1 cellular context compared by ENCODE assay signal in the genomic region with DNA sequence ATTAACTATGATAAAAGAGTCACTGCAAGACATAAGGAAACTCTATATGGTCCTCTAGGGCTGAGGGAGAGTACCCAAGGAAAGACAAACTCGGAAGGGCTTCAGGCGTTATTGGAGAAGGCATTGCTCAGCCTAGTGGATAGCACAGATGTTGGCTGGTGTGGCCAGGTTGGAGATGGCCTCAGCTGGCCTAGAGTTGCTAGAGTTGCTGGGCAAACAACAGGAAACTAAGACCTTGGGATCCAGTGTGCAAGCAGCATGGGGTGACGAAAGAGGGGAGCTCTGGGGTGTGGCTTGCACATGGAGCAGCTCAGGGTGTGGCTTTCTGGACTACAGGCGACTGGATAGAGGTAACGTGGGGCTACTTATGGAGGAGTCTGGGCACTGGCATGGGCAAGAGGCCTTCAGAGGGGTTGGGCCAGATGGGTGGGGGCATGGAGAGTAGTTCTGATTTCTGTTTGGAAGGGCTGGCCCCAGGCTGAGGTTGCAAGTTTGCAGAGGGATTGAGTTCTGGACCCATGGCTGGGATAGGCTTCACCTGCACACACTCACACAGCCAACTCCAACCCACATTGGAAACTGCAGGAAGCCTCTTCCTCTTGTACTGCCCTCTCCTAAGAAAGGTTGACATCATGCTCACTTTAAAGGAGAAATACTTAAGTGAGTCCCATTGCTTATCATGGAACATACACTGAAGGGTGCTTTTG.
TF ChIP-seq lines count a peak whose summit lies in the region.

No MANE protein-coding gene starts in this region.

TF ChIP-seq in HepG2, 621 proteins besides CTCF, POLR2A, EP300 and RAD21 (continued from another document and continues in another):
- TF ChIP-seq, protein P1, sequence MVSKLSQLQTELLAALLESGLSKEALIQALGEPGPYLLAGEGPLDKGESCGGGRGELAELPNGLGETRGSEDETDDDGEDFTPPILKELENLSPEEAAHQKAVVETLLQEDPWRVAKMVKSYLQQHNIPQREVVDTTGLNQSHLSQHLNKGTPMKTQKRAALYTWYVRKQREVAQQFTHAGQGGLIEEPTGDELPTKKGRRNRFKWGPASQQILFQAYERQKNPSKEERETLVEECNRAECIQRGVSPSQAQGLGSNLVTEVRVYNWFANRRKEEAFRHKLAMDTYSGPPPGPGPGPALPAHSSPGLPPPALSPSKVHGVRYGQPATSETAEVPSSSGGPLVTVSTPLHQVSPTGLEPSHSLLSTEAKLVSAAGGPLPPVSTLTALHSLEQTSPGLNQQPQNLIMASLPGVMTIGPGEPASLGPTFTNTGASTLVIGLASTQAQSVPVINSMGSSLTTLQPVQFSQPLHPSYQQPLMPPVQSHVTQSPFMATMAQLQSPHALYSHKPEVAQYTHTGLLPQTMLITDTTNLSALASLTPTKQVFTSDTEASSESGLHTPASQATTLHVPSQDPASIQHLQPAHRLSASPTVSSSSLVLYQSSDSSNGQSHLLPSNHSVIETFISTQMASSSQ (IDR thresholded peaks at IDR 0.05; ENCODE audit: low read depth): no peak
- TF ChIP-seq, protein P1 (CRISPR knock-in tag; IDR thresholded peaks at IDR 0.05; ENCODE audit: borderline replicate concordance): no peak; the same call in 1 of the 2 replicates
- peak; percentile 43; the same call in 1 of the 2 replicates for TF ChIP-seq SAP130 (CRISPR knock-in tag; IDR thresholded peaks at IDR 0.05; ENCODE audit: low read depth)
- TF ChIP-seq ZNF292 (CRISPR knock-in tag; IDR thresholded peaks at IDR 0.05; ENCODE audit: borderline replicate concordance, low read depth): 0 out of 2 replicates have a peak, but pooled peaks have one; percentile 54
- TF ChIP-seq, protein P2, sequence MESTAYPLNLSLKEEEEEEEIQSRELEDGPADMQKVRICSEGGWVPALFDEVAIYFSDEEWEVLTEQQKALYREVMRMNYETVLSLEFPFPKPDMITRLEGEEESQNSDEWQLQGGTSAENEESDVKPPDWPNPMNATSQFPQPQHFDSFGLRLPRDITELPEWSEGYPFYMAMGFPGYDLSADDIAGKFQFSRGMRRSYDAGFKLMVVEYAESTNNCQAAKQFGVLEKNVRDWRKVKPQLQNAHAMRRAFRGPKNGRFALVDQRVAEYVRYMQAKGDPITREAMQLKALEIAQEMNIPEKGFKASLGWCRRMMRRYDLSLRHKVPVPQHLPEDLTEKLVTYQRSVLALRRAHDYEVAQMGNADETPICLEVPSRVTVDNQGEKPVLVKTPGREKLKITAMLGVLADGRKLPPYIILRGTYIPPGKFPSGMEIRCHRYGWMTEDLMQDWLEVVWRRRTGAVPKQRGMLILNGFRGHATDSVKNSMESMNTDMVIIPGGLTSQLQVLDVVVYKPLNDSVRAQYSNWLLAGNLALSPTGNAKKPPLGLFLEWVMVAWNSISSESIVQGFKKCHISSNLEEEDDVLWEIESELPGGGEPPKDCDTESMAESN (CRISPR knock-in tag; conservative IDR thresholded peaks at IDR 0.05): no peak
- TF ChIP-seq, protein P3, sequence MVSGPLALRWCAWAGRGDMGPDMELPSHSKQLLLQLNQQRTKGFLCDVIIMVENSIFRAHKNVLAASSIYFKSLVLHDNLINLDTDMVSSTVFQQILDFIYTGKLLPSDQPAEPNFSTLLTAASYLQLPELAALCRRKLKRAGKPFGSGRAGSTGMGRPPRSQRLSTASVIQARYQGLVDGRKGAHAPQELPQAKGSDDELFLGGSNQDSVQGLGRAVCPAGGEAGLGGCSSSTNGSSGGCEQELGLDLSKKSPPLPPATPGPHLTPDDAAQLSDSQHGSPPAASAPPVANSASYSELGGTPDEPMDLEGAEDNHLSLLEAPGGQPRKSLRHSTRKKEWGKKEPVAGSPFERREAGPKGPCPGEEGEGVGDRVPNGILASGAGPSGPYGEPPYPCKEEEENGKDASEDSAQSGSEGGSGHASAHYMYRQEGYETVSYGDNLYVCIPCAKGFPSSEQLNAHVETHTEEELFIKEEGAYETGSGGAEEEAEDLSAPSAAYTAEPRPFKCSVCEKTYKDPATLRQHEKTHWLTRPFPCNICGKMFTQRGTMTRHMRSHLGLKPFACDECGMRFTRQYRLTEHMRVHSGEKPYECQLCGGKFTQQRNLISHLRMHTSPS (CRISPR knock-in tag; IDR thresholded peaks at IDR 0.05; ENCODE audit: low read depth): no peak
- no peak for TF ChIP-seq HOXD1 (CRISPR knock-in tag; IDR thresholded peaks at IDR 0.05)
- no peak for TF ChIP-seq ZNF670 (CRISPR knock-in tag; IDR thresholded peaks at IDR 0.05; ENCODE audit: borderline replicate concordance)
- TF ChIP-seq CHD2 (IDR thresholded peaks at IDR 0.05; ENCODE audit: low read depth, low read length): no peak
- peak; percentile 73 for TF ChIP-seq CEBPG (CRISPR knock-in tag; IDR thresholded peaks at IDR 0.05)
- TF ChIP-seq KDM5B (CRISPR knock-in tag; IDR thresholded peaks at IDR 0.05; ENCODE audit: borderline replicate concordance): no peak; the same call in 1 of the 2 replicates
- TF ChIP-seq, protein P4, sequence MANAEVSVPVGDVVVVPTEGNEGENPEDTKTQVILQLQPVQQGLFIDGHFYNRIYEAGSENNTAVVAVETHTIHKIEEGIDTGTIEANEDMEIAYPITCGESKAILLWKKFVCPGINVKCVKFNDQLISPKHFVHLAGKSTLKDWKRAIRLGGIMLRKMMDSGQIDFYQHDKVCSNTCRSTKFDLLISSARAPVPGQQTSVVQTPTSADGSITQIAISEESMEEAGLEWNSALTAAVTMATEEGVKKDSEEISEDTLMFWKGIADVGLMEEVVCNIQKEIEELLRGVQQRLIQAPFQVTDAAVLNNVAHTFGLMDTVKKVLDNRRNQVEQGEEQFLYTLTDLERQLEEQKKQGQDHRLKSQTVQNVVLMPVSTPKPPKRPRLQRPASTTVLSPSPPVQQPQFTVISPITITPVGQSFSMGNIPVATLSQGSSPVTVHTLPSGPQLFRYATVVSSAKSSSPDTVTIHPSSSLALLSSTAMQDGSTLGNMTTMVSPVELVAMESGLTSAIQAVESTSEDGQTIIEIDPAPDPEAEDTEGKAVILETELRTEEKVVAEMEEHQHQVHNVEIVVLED (CRISPR knock-in tag; IDR thresholded peaks at IDR 0.05; ENCODE audit: borderline replicate concordance): no peak
- TF ChIP-seq, protein P5, sequence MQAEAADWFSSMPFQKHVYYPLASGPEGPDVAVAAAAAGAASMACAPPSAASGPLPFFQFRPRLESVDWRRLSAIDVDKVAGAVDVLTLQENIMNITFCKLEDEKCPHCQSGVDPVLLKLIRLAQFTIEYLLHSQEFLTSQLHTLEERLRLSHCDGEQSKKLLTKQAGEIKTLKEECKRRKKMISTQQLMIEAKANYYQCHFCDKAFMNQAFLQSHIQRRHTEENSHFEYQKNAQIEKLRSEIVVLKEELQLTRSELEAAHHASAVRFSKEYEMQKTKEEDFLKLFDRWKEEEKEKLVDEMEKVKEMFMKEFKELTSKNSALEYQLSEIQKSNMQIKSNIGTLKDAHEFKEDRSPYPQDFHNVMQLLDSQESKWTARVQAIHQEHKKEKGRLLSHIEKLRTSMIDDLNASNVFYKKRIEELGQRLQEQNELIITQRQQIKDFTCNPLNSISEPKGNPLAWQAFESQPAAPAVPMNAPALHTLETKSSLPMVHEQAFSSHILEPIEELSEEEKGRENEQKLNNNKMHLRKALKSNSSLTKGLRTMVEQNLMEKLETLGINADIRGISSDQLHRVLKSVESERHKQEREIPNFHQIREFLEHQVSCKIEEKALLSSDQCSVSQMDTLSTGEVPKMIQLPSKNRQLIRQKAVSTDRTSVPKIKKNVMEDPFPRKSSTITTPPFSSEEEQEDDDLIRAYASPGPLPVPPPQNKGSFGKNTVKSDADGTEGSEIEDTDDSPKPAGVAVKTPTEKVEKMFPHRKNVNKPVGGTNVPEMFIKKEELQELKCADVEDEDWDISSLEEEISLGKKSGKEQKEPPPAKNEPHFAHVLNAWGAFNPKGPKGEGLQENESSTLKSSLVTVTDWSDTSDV (CRISPR knock-in tag; IDR thresholded peaks at IDR 0.05): peak; percentile 67; the same call in 1 of the 2 replicates
- TF ChIP-seq, protein P6, sequence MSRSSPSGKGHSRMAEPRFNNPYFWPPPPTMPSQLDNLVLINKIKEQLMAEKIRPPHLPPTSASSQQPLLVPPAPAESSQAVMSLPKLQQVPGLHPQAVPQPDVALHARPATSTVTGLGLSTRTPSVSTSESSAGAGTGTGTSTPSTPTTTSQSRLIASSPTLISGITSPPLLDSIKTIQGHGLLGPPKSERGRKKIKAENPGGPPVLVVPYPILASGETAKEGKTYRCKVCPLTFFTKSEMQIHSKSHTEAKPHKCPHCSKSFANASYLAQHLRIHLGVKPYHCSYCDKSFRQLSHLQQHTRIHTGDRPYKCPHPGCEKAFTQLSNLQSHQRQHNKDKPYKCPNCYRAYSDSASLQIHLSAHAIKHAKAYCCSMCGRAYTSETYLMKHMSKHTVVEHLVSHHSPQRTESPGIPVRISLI (CRISPR knock-in tag; IDR thresholded peaks at IDR 0.05; ENCODE audit: borderline replicate concordance): no peak
- TF ChIP-seq, protein P7, sequence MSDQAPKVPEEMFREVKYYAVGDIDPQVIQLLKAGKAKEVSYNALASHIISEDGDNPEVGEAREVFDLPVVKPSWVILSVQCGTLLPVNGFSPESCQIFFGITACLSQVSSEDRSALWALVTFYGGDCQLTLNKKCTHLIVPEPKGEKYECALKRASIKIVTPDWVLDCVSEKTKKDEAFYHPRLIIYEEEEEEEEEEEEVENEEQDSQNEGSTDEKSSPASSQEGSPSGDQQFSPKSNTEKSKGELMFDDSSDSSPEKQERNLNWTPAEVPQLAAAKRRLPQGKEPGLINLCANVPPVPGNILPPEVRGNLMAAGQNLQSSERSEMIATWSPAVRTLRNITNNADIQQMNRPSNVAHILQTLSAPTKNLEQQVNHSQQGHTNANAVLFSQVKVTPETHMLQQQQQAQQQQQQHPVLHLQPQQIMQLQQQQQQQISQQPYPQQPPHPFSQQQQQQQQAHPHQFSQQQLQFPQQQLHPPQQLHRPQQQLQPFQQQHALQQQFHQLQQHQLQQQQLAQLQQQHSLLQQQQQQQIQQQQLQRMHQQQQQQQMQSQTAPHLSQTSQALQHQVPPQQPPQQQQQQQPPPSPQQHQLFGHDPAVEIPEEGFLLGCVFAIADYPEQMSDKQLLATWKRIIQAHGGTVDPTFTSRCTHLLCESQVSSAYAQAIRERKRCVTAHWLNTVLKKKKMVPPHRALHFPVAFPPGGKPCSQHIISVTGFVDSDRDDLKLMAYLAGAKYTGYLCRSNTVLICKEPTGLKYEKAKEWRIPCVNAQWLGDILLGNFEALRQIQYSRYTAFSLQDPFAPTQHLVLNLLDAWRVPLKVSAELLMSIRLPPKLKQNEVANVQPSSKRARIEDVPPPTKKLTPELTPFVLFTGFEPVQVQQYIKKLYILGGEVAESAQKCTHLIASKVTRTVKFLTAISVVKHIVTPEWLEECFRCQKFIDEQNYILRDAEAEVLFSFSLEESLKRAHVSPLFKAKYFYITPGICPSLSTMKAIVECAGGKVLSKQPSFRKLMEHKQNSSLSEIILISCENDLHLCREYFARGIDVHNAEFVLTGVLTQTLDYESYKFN (CRISPR knock-in tag; conservative IDR thresholded peaks at IDR 0.05): no peak
- TF ChIP-seq ZNF296 (CRISPR knock-in tag; conservative IDR thresholded peaks at IDR 0.05): no peak
- TF ChIP-seq GTF2F1 (IDR thresholded peaks at IDR 0.05; ENCODE audit: low read length): no peak
- TF ChIP-seq ZNF17 (CRISPR knock-in tag; IDR thresholded peaks at IDR 0.05): no peak
- TF ChIP-seq, protein P8, sequence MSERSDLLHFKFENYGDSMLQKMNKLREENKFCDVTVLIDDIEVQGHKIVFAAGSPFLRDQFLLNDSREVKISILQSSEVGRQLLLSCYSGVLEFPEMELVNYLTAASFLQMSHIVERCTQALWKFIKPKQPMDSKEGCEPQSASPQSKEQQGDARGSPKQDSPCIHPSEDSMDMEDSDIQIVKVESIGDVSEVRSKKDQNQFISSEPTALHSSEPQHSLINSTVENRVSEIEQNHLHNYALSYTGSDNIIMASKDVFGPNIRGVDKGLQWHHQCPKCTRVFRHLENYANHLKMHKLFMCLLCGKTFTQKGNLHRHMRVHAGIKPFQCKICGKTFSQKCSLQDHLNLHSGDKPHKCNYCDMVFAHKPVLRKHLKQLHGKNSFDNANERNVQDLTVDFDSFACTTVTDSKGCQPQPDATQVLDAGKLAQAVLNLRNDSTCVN (CRISPR knock-in tag; IDR thresholded peaks at IDR 0.05; ENCODE audit: borderline replicate concordance): peak; percentile 51; the same call in 1 of the 2 replicates
- TF ChIP-seq, protein P9, sequence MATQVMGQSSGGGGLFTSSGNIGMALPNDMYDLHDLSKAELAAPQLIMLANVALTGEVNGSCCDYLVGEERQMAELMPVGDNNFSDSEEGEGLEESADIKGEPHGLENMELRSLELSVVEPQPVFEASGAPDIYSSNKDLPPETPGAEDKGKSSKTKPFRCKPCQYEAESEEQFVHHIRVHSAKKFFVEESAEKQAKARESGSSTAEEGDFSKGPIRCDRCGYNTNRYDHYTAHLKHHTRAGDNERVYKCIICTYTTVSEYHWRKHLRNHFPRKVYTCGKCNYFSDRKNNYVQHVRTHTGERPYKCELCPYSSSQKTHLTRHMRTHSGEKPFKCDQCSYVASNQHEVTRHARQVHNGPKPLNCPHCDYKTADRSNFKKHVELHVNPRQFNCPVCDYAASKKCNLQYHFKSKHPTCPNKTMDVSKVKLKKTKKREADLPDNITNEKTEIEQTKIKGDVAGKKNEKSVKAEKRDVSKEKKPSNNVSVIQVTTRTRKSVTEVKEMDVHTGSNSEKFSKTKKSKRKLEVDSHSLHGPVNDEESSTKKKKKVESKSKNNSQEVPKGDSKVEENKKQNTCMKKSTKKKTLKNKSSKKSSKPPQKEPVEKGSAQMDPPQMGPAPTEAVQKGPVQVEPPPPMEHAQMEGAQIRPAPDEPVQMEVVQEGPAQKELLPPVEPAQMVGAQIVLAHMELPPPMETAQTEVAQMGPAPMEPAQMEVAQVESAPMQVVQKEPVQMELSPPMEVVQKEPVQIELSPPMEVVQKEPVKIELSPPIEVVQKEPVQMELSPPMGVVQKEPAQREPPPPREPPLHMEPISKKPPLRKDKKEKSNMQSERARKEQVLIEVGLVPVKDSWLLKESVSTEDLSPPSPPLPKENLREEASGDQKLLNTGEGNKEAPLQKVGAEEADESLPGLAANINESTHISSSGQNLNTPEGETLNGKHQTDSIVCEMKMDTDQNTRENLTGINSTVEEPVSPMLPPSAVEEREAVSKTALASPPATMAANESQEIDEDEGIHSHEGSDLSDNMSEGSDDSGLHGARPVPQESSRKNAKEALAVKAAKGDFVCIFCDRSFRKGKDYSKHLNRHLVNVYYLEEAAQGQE (IDR thresholded peaks at IDR 0.05; ENCODE audit: borderline replicate concordance in 1 of 2, low read depth in 1 of 2, low read length in 2 of 2): peak in 1 of 2 experiments; percentile 5; a peak in 2 of 4 replicates
- 0 out of 2 replicates have a peak, but pooled peaks have one; percentile 31 for TF ChIP-seq ETV5 (CRISPR knock-in tag; IDR thresholded peaks at IDR 0.05; ENCODE audit: borderline replicate concordance)
